In genomic region chr13:61414686-61415664, GRCh38 we compare ENCODE assay signal across 8 cellular contexts. TPM values are rescaled to one million over a fixed set of nuclear protein-coding genes. Genes with fewer than 3 reads are reported as not detected.
DNase-seq lines count a peak whose midpoint lies in the region; ATAC-seq and TF ChIP-seq lines count a peak whose summit lies in the region.

No MANE protein-coding gene starts in this region.

- TF ChIP-seq CTCF in dorsolateral prefrontal cortex (IDR thresholded peaks at IDR 0.05 in 54 of 56, conservative IDR thresholded peaks at IDR 0.05 in 2 of 56; ENCODE audit: low read depth in 1 of 56, partially characterized antibody in 56 of 56) (no peak), lung (IDR thresholded peaks at IDR 0.05; ENCODE audit: control extremely low read depth, extremely low read depth) (no peak), uterus (IDR thresholded peaks at IDR 0.05) (no peak)

- peak; percentile 78 for DNase-seq in D341Med (ENCODE audit: low spot score)
- DNase-seq in NCI-H510A (lab: John Stamatoyannopoulos, UW): peak; percentile 43
- DNase-seq in dorsolateral prefrontal cortex: peak; percentile 7 to 67 (median 44)
- DNase-seq in lung (ENCODE audit: low spot score): peak; percentile 77
- DNase-seq in uterus: peak in 1 of 2 donors; percentile 21

- H3K27ac ChIP-seq in dorsolateral prefrontal cortex (peak overlapping the region in 28 of 59 donors; percentile 0 to 76 (median 40)), lung (ENCODE audit: low read depth in 1 of 2, low read length in 1 of 2) (peak overlapping the region in 1 of 2 donors; percentile 65), uterus (no peak overlapping the region)

- H3K27me3 ChIP-seq in dorsolateral prefrontal cortex: peaks cover 0 to 21% (median 7%) of the 10 kb centered on the region in 45 donors
- H3K27me3 ChIP-seq in lung (ENCODE audit: control insufficient read depth, insufficient read depth): no peaks in the 10 kb centered on the region
- H3K27me3 ChIP-seq in uterus: no peaks in the 10 kb centered on the region

- intact Hi-C loops in dorsolateral prefrontal cortex (cut with DNase I) (loop anchor here (5.0 to 10.0 kb wide), 2 partner anchors 758 to 760 kb away; no protein-coding TSS in a partner anchor), uterus (cut with DNase I; ENCODE audit: low total_unique reads) (no loop called here)

- WGBS in lung, 2 donors: 1 to 2% methylated on average over 44 of the region's 44 CpGs

- H3K4me1 ChIP-seq in lung (ENCODE audit: control insufficient read depth in 2 of 2, insufficient read depth in 2 of 2, low read length in 2 of 2) (peaks cover 0 to 6% of the 10 kb centered on the region in 2 donors), uterus (no peaks in the 10 kb centered on the region)

- H3K36me3 ChIP-seq in lung (ENCODE audit: control insufficient read depth in 2 of 2, insufficient read depth in 2 of 2, low read length in 2 of 2): no peaks in the 10 kb centered on the region
- H3K36me3 ChIP-seq in uterus: no peaks in the 10 kb centered on the region

- H3K9me3 ChIP-seq in lung (ENCODE audit: control insufficient read depth in 2 of 2, insufficient read depth in 1 of 2, low read length in 1 of 2) (no peaks in the 10 kb centered on the region), uterus (no peaks in the 10 kb centered on the region)

- ATAC-seq in lung (ENCODE audit: insufficient read depth, low FRiP score) (peak; percentile 85), GM21576 (IDR thresholded peaks at IDR 0.05; ENCODE audit: unreplicated experiment) (no peak), GM18505 (IDR thresholded peaks at IDR 0.05; ENCODE audit: unreplicated experiment) (no peak), HG03442 (IDR thresholded peaks at IDR 0.05; ENCODE audit: unreplicated experiment) (no peak)

- H3K4me3 ChIP-seq in dorsolateral prefrontal cortex (peak overlapping the region; percentile 33 to 80 (median 60)), lung (peak overlapping the region; percentile 30), uterus (peak overlapping the region; percentile 33 to 44)

- TF ChIP-seq POLR2A in uterus (IDR thresholded peaks at IDR 0.05): no peak
- no peak for TF ChIP-seq POLR2A in GM18505 (IDR thresholded peaks at IDR 0.05; ENCODE audit: borderline replicate concordance, extremely low read depth, insufficient read depth, insufficient read length)

RNA-seq across cellular contexts. Expression of gene PCDH20, which starts 0.7 kb away (rescaled TPM):
- total RNA-seq in dorsolateral prefrontal cortex (10 to 100 TPM in 78 of 120 experiments, 1 to 10 TPM in 42; 2.8 to 21.0 (median 10.9) TPM), lung (10 to 100 TPM in 1 of 2 donors, 1 to 10 TPM in 1; 6.4 to 22.0 TPM), uterus (10 to 100 TPM in 1 of 4 donors, 1 to 10 TPM in 2, under 1 TPM in 1; 0.59 to 24.9 (median 2.0) TPM)
- polyA plus RNA-seq in lung: 1 to 10 TPM; 1.3 to 1.5 TPM
